1 cellular context compared by ENCODE assay signal in genomic region chr1:242440757-242441156, GRCh38.
TF ChIP-seq lines count a peak whose summit lies in the region.

No MANE protein-coding gene starts in this region.

TF ChIP-seq in HepG2, 621 proteins besides CTCF, POLR2A, EP300 and RAD21 (continued from another document):
- TF ChIP-seq KIAA2018 (CRISPR knock-in tag; IDR thresholded peaks at IDR 0.05; ENCODE audit: borderline replicate concordance), result no peak
